In the genomic region with DNA sequence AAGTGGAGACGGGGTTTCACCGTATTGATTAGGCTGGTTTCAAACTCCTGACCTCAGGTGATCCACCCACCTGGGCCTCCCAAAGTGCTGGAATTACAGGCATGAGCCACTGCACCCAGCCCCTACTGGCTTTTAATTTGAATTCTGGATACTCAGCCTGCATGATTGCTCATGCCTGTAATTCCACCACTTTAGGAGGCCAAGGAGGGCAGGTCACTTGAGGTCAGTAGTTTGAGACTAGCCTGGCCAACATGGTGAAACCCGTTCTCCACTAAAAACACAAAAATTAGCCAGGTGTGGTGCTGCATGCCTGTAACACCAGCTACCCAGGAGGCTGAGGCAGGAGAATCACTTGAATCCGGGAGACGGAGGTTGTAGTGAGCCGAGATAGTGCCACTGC, we compare ENCODE assay signal across 18 cellular contexts. TPM values are rescaled to one million over a fixed set of nuclear protein-coding genes. Genes with fewer than 3 reads are reported as not detected.
"Had no signal": no experiment of that assay in that cellular context is flagged by ENCODE, and none has a peak within 500 bp of the region (broad histone marks: within the 10 kb centered on the region; RNA-seq: fewer than 3 reads in every experiment).

No MANE protein-coding gene starts in this region.

RNA-seq across cellular contexts. Expression of gene TBL1Y, which starts 2.5 kb away (rescaled TPM):
- total RNA-seq: naive thymus-derived CD4-positive, alpha-beta T cell; natural killer cell; occipital lobe; osteoblast; ovary; progenitor cell of endocrine pancreas; psoas muscle; right atrium auricular region; sciatic nerve; smooth muscle cell; spleen; ureter; vagina had no signal
- polyA plus RNA-seq: naive thymus-derived CD4-positive, alpha-beta T cell; neural cell; ovary; smooth muscle cell; spleen had no signal

RNA-seq across cellular contexts. Expression of gene AMELY, which starts 3.5 kb away (rescaled TPM):
- total RNA-seq: naive thymus-derived CD4-positive, alpha-beta T cell; natural killer cell; occipital lobe; osteoblast; ovary; progenitor cell of endocrine pancreas; psoas muscle; right atrium auricular region; sciatic nerve; smooth muscle cell; spleen; suprapubic skin; testis; tibial nerve; upper lobe of left lung; ureter; vagina had no signal
- polyA plus RNA-seq: naive thymus-derived CD4-positive, alpha-beta T cell; neural cell; ovary; psoas muscle; smooth muscle cell; spleen had no signal
